In the genomic region with DNA sequence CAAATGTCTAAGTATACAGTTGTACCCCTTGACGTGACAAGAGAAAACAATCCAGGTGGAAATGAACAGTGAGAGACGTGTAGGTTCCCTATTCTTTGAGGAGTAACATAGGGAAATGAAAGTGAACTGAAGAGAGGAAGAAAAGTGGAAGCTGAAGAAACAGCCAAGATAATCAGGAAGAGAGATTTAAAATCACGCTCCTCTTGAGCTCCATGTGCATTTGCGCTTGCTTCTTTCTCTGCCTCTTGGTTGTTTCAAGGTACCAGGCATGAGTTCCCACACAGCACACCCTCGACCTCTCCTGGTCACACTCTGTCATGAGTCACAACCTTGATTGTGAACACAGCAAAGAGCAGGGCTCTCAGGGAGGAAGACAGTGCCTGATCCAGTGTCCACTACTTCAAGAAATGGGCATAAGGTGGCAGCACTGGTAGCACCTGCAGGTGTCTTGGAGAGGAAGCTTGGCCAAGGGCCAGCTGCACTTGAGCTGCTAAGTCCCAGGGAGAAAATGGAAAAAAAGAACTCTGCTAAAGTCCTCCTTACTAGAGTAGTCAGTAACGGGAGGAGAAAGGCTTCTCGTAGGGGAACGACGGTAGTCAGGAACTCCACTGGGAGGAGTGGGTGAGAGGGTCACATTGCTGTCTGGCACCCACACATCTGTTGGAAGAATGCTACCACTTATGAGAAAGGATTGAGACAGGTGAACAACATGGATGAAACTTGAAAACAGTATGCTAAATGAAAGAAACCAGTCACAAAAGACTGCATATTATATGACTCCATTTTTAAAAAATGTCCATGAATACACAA, we compare ENCODE assay signal across 1 cellular context.
TF ChIP-seq lines count a peak whose summit lies in the region.

No MANE protein-coding gene starts in this region.

TF ChIP-seq in K562, 482 proteins besides CTCF, POLR2A, EP300 and RAD21 (continued from another document and continues in another):
- TF ChIP-seq, protein P1, sequence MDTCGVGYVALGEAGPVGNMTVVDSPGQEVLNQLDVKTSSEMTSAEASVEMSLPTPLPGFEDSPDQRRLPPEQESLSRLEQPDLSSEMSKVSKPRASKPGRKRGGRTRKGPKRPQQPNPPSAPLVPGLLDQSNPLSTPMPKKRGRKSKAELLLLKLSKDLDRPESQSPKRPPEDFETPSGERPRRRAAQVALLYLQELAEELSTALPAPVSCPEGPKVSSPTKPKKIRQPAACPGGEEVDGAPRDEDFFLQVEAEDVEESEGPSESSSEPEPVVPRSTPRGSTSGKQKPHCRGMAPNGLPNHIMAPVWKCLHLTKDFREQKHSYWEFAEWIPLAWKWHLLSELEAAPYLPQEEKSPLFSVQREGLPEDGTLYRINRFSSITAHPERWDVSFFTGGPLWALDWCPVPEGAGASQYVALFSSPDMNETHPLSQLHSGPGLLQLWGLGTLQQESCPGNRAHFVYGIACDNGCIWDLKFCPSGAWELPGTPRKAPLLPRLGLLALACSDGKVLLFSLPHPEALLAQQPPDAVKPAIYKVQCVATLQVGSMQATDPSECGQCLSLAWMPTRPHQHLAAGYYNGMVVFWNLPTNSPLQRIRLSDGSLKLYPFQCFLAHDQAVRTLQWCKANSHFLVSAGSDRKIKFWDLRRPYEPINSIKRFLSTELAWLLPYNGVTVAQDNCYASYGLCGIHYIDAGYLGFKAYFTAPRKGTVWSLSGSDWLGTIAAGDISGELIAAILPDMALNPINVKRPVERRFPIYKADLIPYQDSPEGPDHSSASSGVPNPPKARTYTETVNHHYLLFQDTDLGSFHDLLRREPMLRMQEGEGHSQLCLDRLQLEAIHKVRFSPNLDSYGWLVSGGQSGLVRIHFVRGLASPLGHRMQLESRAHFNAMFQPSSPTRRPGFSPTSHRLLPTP (IDR thresholded peaks at IDR 0.05; ENCODE audit: borderline replicate concordance, extremely low read depth, insufficient read length), result no peak
- TF ChIP-seq SMARCB1 (IDR thresholded peaks at IDR 0.05; ENCODE audit: insufficient read length, low read depth) (no peak), HNRNPLL (IDR thresholded peaks at IDR 0.05; ENCODE audit: low read depth, low read length, poor library complexity, severe bottlenecking) (no peak), ILK (tag; IDR thresholded peaks at IDR 0.05; ENCODE audit: borderline replicate concordance, low read depth) (no peak), ZNF174 (CRISPR knock-in tag; IDR thresholded peaks at IDR 0.05) (no peak), TEAD4 (IDR thresholded peaks at IDR 0.05; ENCODE audit: low read length) (no peak), TEAD4 (CRISPR knock-in tag; IDR thresholded peaks at IDR 0.05; ENCODE audit: borderline replicate concordance) (no peak), DPF2 (IDR thresholded peaks at IDR 0.05) (peak; percentile 13; the same call in 1 of the 2 replicates), KDM1A (IDR thresholded peaks at IDR 0.05) (0 out of 4 replicates have a peak, but pooled peaks of 1 of the 2 experiments have one; percentile 27), NCOA2 (IDR thresholded peaks at IDR 0.05; ENCODE audit: partially characterized antibody in 2 of 2) (no peak), POLR2AphosphoS2 (IDR thresholded peaks at IDR 0.05; ENCODE audit: low read length) (no peak), ZNF75A (CRISPR knock-in tag; IDR thresholded peaks at IDR 0.05) (no peak), MYC (IDR thresholded peaks at IDR 0.05; ENCODE audit: low read depth, low read length) (peak; percentile 87), MYC (CRISPR knock-in tag; IDR thresholded peaks at IDR 0.05; ENCODE audit: borderline replicate concordance, low read depth) (no peak), ZBTB8A (IDR thresholded peaks at IDR 0.05; ENCODE audit: partially characterized antibody) (no peak), NR3C1 (CRISPR knock-in tag; IDR thresholded peaks at IDR 0.05) (no peak), HSF4 (CRISPR knock-in tag; IDR thresholded peaks at IDR 0.05; ENCODE audit: borderline replicate concordance) (no peak), FOS (IDR thresholded peaks at IDR 0.05; ENCODE audit: extremely low read depth, insufficient read length) (no peak), ZNF24 (IDR thresholded peaks at IDR 0.05) (peak; percentile 31; the same call in 1 of the 2 replicates), ZSCAN29 (IDR thresholded peaks at IDR 0.05) (no peak), RFX5 (IDR thresholded peaks at IDR 0.05; ENCODE audit: low read depth, low read length) (no peak), FOXA1 (IDR thresholded peaks at IDR 0.05; ENCODE audit: borderline replicate concordance) (no peak), RUNX1 (IDR thresholded peaks at IDR 0.05; ENCODE audit: low read depth) (no peak), TBP (optimal IDR thresholded peaks at IDR 0.05; ENCODE audit: low read depth, low read length) (no peak), EHMT2 (IDR thresholded peaks at IDR 0.05) (no peak), SMARCE1 (IDR thresholded peaks at IDR 0.05) (peak; percentile 25; the same call in 1 of the 2 replicates), ADNP (tag; IDR thresholded peaks at IDR 0.05) (no peak), ZNF507 (tag; conservative IDR thresholded peaks at IDR 0.05) (no peak), L3MBTL2 (IDR thresholded peaks at IDR 0.05) (peak; percentile 69), MTA3 (IDR thresholded peaks at IDR 0.05; ENCODE audit: borderline replicate concordance) (peak; percentile 86), CBX2 (IDR thresholded peaks at IDR 0.05; ENCODE audit: insufficient read depth, low read length, poor library complexity, severe bottlenecking) (no peak), PHB2 (IDR thresholded peaks at IDR 0.05; ENCODE audit: low read depth) (no peak), PRPF4 (IDR thresholded peaks at IDR 0.05; ENCODE audit: insufficient read depth, low read depth, low read length, poor library complexity, severe bottlenecking) (no peak), SRF (CRISPR knock-in tag; IDR thresholded peaks at IDR 0.05) (peak in 1 of 2 experiments; percentile 93; a peak in 1 of 4 replicates), RBM25 (IDR thresholded peaks at IDR 0.05; ENCODE audit: low read depth, low read length, severe bottlenecking) (no peak), TAF9B (IDR thresholded peaks at IDR 0.05; ENCODE audit: partially characterized antibody) (no peak), NFATC3 (IDR thresholded peaks at IDR 0.05) (no peak), GABPB1 (CRISPR knock-in tag; IDR thresholded peaks at IDR 0.05) (peak; percentile 47; the same call in 1 of the 2 replicates), NR2C2 (CRISPR knock-in tag; IDR thresholded peaks at IDR 0.05) (no peak), NR2C2 (tag; IDR thresholded peaks at IDR 0.05) (peak; percentile 58), ZNF696 (CRISPR knock-in tag; conservative IDR thresholded peaks at IDR 0.05) (no peak), ZNF197 (CRISPR knock-in tag; IDR thresholded peaks at IDR 0.05; ENCODE audit: low read depth) (no peak), YY1 (IDR thresholded peaks at IDR 0.05; ENCODE audit: borderline replicate concordance in 1 of 3, control insufficient read depth in 1 of 3, extremely low read depth in 1 of 3, insufficient read depth in 3 of 3, insufficient read length in 1 of 3, insufficient replicate concordance in 2 of 3, low read depth in 1 of 3, low read length in 2 of 3) (peak in 1 of 3 experiments; percentile 36)
- TF ChIP-seq, protein P2, sequence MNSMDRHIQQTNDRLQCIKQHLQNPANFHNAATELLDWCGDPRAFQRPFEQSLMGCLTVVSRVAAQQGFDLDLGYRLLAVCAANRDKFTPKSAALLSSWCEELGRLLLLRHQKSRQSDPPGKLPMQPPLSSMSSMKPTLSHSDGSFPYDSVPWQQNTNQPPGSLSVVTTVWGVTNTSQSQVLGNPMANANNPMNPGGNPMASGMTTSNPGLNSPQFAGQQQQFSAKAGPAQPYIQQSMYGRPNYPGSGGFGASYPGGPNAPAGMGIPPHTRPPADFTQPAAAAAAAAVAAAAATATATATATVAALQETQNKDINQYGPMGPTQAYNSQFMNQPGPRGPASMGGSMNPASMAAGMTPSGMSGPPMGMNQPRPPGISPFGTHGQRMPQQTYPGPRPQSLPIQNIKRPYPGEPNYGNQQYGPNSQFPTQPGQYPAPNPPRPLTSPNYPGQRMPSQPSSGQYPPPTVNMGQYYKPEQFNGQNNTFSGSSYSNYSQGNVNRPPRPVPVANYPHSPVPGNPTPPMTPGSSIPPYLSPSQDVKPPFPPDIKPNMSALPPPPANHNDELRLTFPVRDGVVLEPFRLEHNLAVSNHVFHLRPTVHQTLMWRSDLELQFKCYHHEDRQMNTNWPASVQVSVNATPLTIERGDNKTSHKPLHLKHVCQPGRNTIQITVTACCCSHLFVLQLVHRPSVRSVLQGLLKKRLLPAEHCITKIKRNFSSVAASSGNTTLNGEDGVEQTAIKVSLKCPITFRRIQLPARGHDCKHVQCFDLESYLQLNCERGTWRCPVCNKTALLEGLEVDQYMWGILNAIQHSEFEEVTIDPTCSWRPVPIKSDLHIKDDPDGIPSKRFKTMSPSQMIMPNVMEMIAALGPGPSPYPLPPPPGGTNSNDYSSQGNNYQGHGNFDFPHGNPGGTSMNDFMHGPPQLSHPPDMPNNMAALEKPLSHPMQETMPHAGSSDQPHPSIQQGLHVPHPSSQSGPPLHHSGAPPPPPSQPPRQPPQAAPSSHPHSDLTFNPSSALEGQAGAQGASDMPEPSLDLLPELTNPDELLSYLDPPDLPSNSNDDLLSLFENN (IDR thresholded peaks at IDR 0.05; ENCODE audit: low read depth in 2 of 2, low read length in 2 of 2), result peak in 1 of 2 experiments; percentile 50; a peak in 1 of 4 replicates
- TF ChIP-seq, protein P3, sequence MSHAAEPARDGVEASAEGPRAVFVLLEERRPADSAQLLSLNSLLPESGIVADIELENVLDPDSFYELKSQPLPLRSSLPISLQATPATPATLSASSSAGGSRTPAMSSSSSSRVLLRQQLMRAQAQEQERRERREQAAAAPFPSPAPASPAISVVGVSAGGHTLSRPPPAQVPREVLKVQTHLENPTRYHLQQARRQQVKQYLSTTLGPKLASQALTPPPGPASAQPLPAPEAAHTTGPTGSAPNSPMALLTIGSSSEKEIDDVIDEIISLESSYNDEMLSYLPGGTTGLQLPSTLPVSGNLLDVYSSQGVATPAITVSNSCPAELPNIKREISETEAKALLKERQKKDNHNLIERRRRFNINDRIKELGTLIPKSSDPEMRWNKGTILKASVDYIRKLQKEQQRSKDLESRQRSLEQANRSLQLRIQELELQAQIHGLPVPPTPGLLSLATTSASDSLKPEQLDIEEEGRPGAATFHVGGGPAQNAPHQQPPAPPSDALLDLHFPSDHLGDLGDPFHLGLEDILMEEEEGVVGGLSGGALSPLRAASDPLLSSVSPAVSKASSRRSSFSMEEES (CRISPR knock-in tag; IDR thresholded peaks at IDR 0.05), result no peak
- TF ChIP-seq, protein P4, sequence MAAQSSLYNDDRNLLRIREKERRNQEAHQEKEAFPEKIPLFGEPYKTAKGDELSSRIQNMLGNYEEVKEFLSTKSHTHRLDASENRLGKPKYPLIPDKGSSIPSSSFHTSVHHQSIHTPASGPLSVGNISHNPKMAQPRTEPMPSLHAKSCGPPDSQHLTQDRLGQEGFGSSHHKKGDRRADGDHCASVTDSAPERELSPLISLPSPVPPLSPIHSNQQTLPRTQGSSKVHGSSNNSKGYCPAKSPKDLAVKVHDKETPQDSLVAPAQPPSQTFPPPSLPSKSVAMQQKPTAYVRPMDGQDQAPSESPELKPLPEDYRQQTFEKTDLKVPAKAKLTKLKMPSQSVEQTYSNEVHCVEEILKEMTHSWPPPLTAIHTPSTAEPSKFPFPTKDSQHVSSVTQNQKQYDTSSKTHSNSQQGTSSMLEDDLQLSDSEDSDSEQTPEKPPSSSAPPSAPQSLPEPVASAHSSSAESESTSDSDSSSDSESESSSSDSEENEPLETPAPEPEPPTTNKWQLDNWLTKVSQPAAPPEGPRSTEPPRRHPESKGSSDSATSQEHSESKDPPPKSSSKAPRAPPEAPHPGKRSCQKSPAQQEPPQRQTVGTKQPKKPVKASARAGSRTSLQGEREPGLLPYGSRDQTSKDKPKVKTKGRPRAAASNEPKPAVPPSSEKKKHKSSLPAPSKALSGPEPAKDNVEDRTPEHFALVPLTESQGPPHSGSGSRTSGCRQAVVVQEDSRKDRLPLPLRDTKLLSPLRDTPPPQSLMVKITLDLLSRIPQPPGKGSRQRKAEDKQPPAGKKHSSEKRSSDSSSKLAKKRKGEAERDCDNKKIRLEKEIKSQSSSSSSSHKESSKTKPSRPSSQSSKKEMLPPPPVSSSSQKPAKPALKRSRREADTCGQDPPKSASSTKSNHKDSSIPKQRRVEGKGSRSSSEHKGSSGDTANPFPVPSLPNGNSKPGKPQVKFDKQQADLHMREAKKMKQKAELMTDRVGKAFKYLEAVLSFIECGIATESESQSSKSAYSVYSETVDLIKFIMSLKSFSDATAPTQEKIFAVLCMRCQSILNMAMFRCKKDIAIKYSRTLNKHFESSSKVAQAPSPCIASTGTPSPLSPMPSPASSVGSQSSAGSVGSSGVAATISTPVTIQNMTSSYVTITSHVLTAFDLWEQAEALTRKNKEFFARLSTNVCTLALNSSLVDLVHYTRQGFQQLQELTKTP (IDR thresholded peaks at IDR 0.05; ENCODE audit: low read depth in 1 of 2, partially characterized antibody in 2 of 2), result peak in 1 of 2 experiments; percentile 57
- TF ChIP-seq, protein P5, sequence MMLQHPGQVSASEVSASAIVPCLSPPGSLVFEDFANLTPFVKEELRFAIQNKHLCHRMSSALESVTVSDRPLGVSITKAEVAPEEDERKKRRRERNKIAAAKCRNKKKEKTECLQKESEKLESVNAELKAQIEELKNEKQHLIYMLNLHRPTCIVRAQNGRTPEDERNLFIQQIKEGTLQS (IDR thresholded peaks at IDR 0.05), result no peak; the same call in 1 of the 2 replicates
- TF ChIP-seq, protein P5 (CRISPR knock-in tag; conservative IDR thresholded peaks at IDR 0.05), result 0 out of 2 replicates have a peak, but pooled peaks have one; percentile 71
- TF ChIP-seq, protein P6, sequence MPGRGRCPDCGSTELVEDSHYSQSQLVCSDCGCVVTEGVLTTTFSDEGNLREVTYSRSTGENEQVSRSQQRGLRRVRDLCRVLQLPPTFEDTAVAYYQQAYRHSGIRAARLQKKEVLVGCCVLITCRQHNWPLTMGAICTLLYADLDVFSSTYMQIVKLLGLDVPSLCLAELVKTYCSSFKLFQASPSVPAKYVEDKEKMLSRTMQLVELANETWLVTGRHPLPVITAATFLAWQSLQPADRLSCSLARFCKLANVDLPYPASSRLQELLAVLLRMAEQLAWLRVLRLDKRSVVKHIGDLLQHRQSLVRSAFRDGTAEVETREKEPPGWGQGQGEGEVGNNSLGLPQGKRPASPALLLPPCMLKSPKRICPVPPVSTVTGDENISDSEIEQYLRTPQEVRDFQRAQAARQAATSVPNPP (IDR thresholded peaks at IDR 0.05; ENCODE audit: borderline replicate concordance, insufficient read depth, insufficient read length), result no peak
- TF ChIP-seq, protein P7, sequence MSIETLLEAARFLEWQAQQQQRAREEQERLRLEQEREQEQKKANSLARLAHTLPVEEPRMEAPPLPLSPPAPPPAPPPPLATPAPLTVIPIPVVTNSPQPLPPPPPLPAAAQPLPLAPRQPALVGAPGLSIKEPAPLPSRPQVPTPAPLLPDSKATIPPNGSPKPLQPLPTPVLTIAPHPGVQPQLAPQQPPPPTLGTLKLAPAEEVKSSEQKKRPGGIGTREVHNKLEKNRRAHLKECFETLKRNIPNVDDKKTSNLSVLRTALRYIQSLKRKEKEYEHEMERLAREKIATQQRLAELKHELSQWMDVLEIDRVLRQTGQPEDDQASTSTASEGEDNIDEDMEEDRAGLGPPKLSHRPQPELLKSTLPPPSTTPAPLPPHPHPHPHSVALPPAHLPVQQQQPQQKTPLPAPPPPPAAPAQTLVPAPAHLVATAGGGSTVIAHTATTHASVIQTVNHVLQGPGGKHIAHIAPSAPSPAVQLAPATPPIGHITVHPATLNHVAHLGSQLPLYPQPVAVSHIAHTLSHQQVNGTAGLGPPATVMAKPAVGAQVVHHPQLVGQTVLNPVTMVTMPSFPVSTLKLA (conservative IDR thresholded peaks at IDR 0.05), result peak; percentile 52 to 56; a peak in 3 of 4 replicates
